1 cellular context compared by ENCODE assay signal in the genomic region with DNA sequence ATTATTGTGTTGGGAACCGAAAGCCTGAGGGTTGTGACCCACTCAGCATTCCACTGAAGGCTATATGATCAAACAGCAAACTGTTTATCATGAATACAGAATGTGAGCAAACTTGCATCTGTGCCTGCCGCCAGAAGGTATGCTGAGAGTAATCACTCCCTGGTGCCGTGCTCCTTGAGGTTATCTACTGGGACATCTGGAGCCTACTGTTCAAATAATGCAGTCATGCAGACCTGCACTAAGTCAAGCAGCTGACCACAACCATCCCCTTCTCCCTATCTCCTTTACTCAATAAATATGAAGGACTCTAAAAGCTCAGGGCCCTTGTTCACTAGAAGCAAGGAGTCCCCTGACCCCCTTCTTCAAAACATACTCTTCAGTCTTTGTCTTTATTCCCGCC.
TF ChIP-seq lines count a peak whose summit lies in the region.

No MANE protein-coding gene starts in this region.

TF ChIP-seq in K562, 482 proteins besides CTCF, POLR2A, EP300 and RAD21 (continued from another document):
- peak; percentile 88 to 95 for TF ChIP-seq TRIM24 (IDR thresholded peaks at IDR 0.05)
- TF ChIP-seq FOXJ3 (CRISPR knock-in tag; IDR thresholded peaks at IDR 0.05) = no peak
- TF ChIP-seq FOXA3 (CRISPR knock-in tag; conservative IDR thresholded peaks at IDR 0.05 in 1 of 2, IDR thresholded peaks at IDR 0.05 in 1 of 2) = peak; percentile 87 to 88; a peak in 3 of 4 replicates
- peak; percentile 92 for TF ChIP-seq TRIM28 (IDR thresholded peaks at IDR 0.05)
